1 cellular context compared by ENCODE assay signal in the genomic region with DNA sequence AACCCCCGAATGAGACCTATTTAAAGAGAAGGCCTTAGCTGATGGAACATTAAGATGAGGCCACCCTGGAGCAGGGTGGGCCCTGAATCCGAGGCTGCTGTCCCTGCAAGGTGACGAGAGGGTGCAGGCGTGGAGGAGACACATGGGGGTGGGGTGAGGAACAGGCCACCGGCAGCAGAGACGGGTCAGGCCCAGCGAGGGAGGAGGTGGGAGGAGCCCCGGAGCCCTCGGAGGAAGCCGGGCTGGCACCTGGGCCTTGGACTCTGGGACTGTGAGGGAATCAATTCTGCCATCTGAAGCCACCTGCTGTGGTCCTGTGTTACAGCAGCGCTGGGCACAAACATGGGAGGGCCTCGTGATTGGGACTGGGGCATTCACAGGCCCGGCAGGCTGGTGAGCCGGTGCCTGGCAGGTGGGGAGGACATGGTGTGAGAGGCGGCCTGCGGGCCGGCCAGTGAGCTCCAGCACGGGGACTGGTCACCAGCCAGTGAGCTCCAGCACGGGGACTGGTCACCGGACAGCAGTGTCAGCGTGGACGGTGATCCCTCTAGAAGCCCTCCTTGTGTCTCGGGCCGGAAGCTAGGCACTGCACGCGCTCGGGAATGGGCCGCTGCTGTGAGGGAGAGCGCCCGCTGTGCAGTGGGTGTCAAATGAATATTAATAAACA.
TF ChIP-seq lines count a peak whose summit lies in the region.

No MANE protein-coding gene starts in this region.

TF ChIP-seq in H1, 55 proteins besides CTCF, POLR2A, EP300 and RAD21:
- TF ChIP-seq ASH2L (IDR thresholded peaks at IDR 0.05; ENCODE audit: low read length) (no peak), CEBPB (IDR thresholded peaks at IDR 0.05; ENCODE audit: low read depth, low read length) (no peak), SAP30 (IDR thresholded peaks at IDR 0.05; ENCODE audit: insufficient read depth, insufficient replicate concordance, low read length) (no peak), TBP (IDR thresholded peaks at IDR 0.05; ENCODE audit: low read depth, low read length) (no peak)
